In genomic region chr12:1350055-1350933, GRCh38 we compare ENCODE assay signal across 11 cellular contexts.
A peak's percentile ranks its signal among the peaks of the same experiment; 100 is the strongest.
DNase-seq lines count a peak whose midpoint lies in the region; ATAC-seq and TF ChIP-seq lines count a peak whose summit lies in the region.
"Had no signal": no experiment of that assay in that cellular context is flagged by ENCODE, and none has a peak within 500 bp of the region (broad histone marks: within the 10 kb centered on the region; RNA-seq: fewer than 3 reads in every experiment).

No MANE protein-coding gene starts in this region.

- no peaks in the 10 kb centered on the region for H3K4me1 ChIP-seq in left lung
- H3K4me1 ChIP-seq: tibial artery had no signal

- no peaks in the 10 kb centered on the region for H3K9me3 ChIP-seq in left lung
- H3K9me3 ChIP-seq: tibial artery had no signal

- H3K36me3 ChIP-seq in left lung: no peaks in the 10 kb centered on the region
- H3K36me3 ChIP-seq: tibial artery had no signal

- no peak overlapping the region for H3K27ac ChIP-seq in left lung
- H3K27ac ChIP-seq: C4-2B, tibial artery had no signal

- peak; percentile 89 for DNase-seq in A172 (ENCODE audit: low spot score)
- DNase-seq in HT-29 (ENCODE audit: low spot score): peak; percentile 72
- peak; percentile 50 to 78 for DNase-seq in cardiac fibroblast (ENCODE audit: low read depth in 2 of 2)
- no peak for DNase-seq in left lung
- no peak for DNase-seq in middle frontal gyrus (ENCODE audit: extremely low spot score, low spot score)
- DNase-seq: activated CD4-positive, alpha-beta T cell treated with anti-CD3 and anti-CD28 coated beads, Interleukin-2, amount 10 ng/mL, durations not matched to agents 7 days and 5 days; tibial artery had no signal

- H3K4me3 ChIP-seq in cardiac fibroblast (replicated peaks in 1 of 2; ENCODE audit: low read depth in 2 of 2, low read length in 2 of 2) (no peak overlapping the region), left lung (no peak overlapping the region)
- H3K4me3 ChIP-seq: tibial artery had no signal

- TF ChIP-seq CTCF in cardiac fibroblast (IDR thresholded peaks at IDR 0.05; ENCODE audit: low read depth, low read length) (no peak), left lung (IDR thresholded peaks at IDR 0.05) (no peak)

- intact Hi-C loops in left lung (cut with DNase I): no loop called here

- ATAC-seq in left lung (peak; percentile 74), HG02981 (IDR thresholded peaks at IDR 0.05; ENCODE audit: unreplicated experiment) (no peak), GM21576 (IDR thresholded peaks at IDR 0.05; ENCODE audit: unreplicated experiment) (no peak), HG02798 (IDR thresholded peaks at IDR 0.05; ENCODE audit: poor library complexity, unreplicated experiment) (no peak)

- H3K27me3 ChIP-seq in left lung: no peaks in the 10 kb centered on the region
- H3K27me3 ChIP-seq: tibial artery had no signal

Comparison
In these comparisons a context has a peak if more than half of its experiments do, and no peak if none do; other contexts are left out.
1. DNase-seq: peak in A172 (single experiment), HT-29 (single experiment) and cardiac fibroblast (2 of 2); none in left lung (0 of 2) and middle frontal gyrus (single experiment).